In genomic region chr18:23515911-23516546, GRCh38 we compare ENCODE assay signal across 8 cellular contexts. TPM values are rescaled to one million over a fixed set of nuclear protein-coding genes. Genes with fewer than 3 reads are reported as not detected.
DNase-seq lines count a peak whose midpoint lies in the region; ATAC-seq, FAIRE-seq and TF ChIP-seq lines count a peak whose summit lies in the region.

No MANE protein-coding gene starts in this region.

- peak; percentile 87 for ATAC-seq in GM21825 (IDR thresholded peaks at IDR 0.05; ENCODE audit: unreplicated experiment)

- TF ChIP-seq EP300 in ovary (IDR thresholded peaks at IDR 0.05): no peak
- TF ChIP-seq EP300 in transverse colon (IDR thresholded peaks at IDR 0.05; ENCODE audit: low read depth): no peak

- intact Hi-C loops in ovary (cut with DNase I): loop anchor here in 3 of 4 donors (2.0 to 10.0 kb wide), 4 partner anchors 69 to 189 kb away; partner anchors contain the start of gene NPC1 (in 3 of the 3)
- intact Hi-C loops in transverse colon (cut with DNase I; ENCODE audit: low total_unique reads): loop anchor here (1.0 to 5.0 kb wide), 2 partner anchors 40 to 71 kb away; partner anchors contain the start of gene NPC1

- H3K4me3 ChIP-seq in SJCRH30 (no peak overlapping the region), ovary (no peak overlapping the region), transverse colon (no peak overlapping the region)

- TF ChIP-seq POLR2A in ovary (IDR thresholded peaks at IDR 0.05) (no peak), transverse colon (IDR thresholded peaks at IDR 0.05) (no peak)

- in situ Hi-C loops in transverse colon (cut with MboI; ENCODE audit: low pct_ligation_motif_present in 1 of 4, low pct_unique_long_range_greater_than_20kb in 1 of 4, low sequenced_read_pairs in 3 of 4): loop anchor here in 2 of 4 donors (5.0 to 10.0 kb wide), 2 partner anchors 49 to 66 kb away; no protein-coding TSS in a partner anchor

- FAIRE-seq in frontal cortex (lab: Jason Lieb, UNC): no peak

- peaks cover 9% of the 10 kb centered on the region; the same call in 1 of the 2 replicates for H3K36me3 ChIP-seq in SJCRH30
- no peaks in the 10 kb centered on the region for H3K36me3 ChIP-seq in ovary
- H3K36me3 ChIP-seq in transverse colon: peaks cover 0 to 42% (median 17%) of the 10 kb centered on the region in 4 donors

- peak; percentile 57 to 82 (median 72) for TF ChIP-seq CTCF in ovary (IDR thresholded peaks at IDR 0.05)
- TF ChIP-seq CTCF in transverse colon (IDR thresholded peaks at IDR 0.05): peak; percentile 77 to 88 (median 83)

- H3K4me1 ChIP-seq in SJCRH30 (peaks cover 4% of the 10 kb centered on the region; the same call in 1 of the 2 replicates), ovary (ENCODE audit: insufficient read depth) (peaks cover 3% of the 10 kb centered on the region), transverse colon (no peaks in the 10 kb centered on the region)

- H3K9me3 ChIP-seq in SJCRH30 (replicated peaks): no peaks in the 10 kb centered on the region
- no peaks in the 10 kb centered on the region for H3K9me3 ChIP-seq in ovary
- no peaks in the 10 kb centered on the region for H3K9me3 ChIP-seq in transverse colon

- H3K27me3 ChIP-seq in SJCRH30 (no peaks in the 10 kb centered on the region), ovary (no peaks in the 10 kb centered on the region), transverse colon (no peaks in the 10 kb centered on the region)

- 41 to 43% (median 43%) methylated on average over 17 of the region's 17 CpGs for WGBS in ovary, 3 donors
- 44 to 81% methylated on average over 9 to 17 of the region's 17 CpGs for WGBS in transverse colon (ENCODE audit: low coverage in 1 of 2), 2 donors

- peak; percentile 64 for DNase-seq in Daoy (ENCODE audit: low read depth)
- peak; percentile 76 for DNase-seq in M059J (ENCODE audit: low read depth)
- DNase-seq in SJCRH30: peak; percentile 63 to 77
- peak; percentile 63 for DNase-seq in activated gamma-delta T cell treated with anti-CD3 and anti-CD28 coated beads, Interleukin-2, amount 50 U/mL, for 16 hours (ENCODE audit: low read depth)
- peak; percentile 31 to 66 for DNase-seq in frontal cortex (ENCODE audit: low spot score in 2 of 2)
- DNase-seq in ovary: peak; percentile 66 to 77 (median 73)
- peak; percentile 82 for DNase-seq in transverse colon

- H3K27ac ChIP-seq in SJCRH30 (no peak overlapping the region), ovary (no peak overlapping the region), transverse colon (no peak overlapping the region)

RNA-seq across cellular contexts. Expression of gene RMC1, which starts 12.7 kb away (rescaled TPM):
- total RNA-seq in Daoy (2014; rRNA removed; shearing (Covaris generic)): 32.7 and 44.1 TPM in 2 replicates
- 39.1 and 44.7 TPM in 2 replicates for total RNA-seq in M059J (2014; rRNA removed; shearing (Covaris generic))
- total RNA-seq in SJCRH30 (2014; rRNA removed; shearing (Covaris generic)): 18.6 and 18.8 TPM in 2 replicates
- total RNA-seq in frontal cortex: 44.8 TPM
- total RNA-seq in ovary: 10 to 100 TPM; 15.0 to 29.2 (median 21.8) TPM
- polyA plus RNA-seq in ovary: 10 to 100 TPM; 22.9 to 29.5 TPM
- total RNA-seq in transverse colon: 10 to 100 TPM in 3 of 4 donors, 1 to 10 TPM in 1; 4.4 to 34.1 (median 26.6) TPM
